In the genomic region with DNA sequence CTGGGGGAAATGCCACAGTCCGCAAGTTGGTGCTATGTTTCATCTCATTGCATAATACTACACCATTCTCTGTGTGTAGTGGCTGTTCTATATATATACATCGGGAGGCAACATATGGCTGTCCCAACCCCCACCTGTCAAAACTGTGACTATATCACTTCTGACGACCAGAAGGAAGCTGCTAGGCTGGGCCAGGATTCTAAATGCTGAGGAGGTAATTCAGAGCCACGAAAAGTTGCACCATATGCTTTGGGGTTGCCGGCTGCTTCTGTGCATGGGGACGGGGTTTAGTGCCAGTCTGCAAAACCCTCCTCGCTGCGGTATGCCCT, we compare ENCODE assay signal across 9 cellular contexts. TPM values are rescaled to one million over a fixed set of nuclear protein-coding genes. Genes with fewer than 3 reads are reported as not detected.
A peak's percentile ranks its signal among the peaks of the same experiment; 100 is the strongest.
DNase-seq lines count a peak whose midpoint lies in the region; ATAC-seq and TF ChIP-seq lines count a peak whose summit lies in the region.
"Had no signal": no experiment of that assay in that cellular context is flagged by ENCODE, and none has a peak within 500 bp of the region (broad histone marks: within the 10 kb centered on the region; RNA-seq: fewer than 3 reads in every experiment).

No MANE protein-coding gene starts in this region.

- TF ChIP-seq CTCF in MCF 10A (IDR thresholded peaks at IDR 0.05; ENCODE audit: unreplicated experiment): no peak
- no peak for TF ChIP-seq CTCF in body of pancreas (IDR thresholded peaks at IDR 0.05)

- DNase-seq in activated CD4-positive, alpha-beta T cell treated with anti-CD3 and anti-CD28 coated beads, Interleukin-2, amount 10 ng/mL, durations not matched to agents 7 days and 5 days: no peak
- no peak for DNase-seq in activated CD4-positive, alpha-beta T cell treated with anti-CD3 and anti-CD28 coated beads, Interleukin-2, amount 50 U/mL, for 48 hours
- DNase-seq in NCI-H69 (lab: John Stamatoyannopoulos, UW) (peak; percentile 4), MCF 10A (ENCODE audit: unreplicated experiment) (no peak), body of pancreas (no peak)
- peak in 1 of 2 donors; percentile 15 for DNase-seq in stimulated activated naive CD8-positive, alpha-beta T cell treated with anti-CD3 and anti-CD28 coated beads, Interleukin-15, amount 100 ng/mL, for 72 hours
- DNase-seq in activated CD4-positive, alpha-beta T cell treated with anti-CD3 and anti-CD28 coated beads, Interleukin-2, amount 50 U/mL, for 1 hour: no peak
- DNase-seq: DND-41 had no signal

- no peaks in the 10 kb centered on the region for H3K36me3 ChIP-seq in body of pancreas (replicated peaks in 1 of 2; ENCODE audit: insufficient read depth in 1 of 2, low read depth in 2 of 2)

- H3K9me3 Mint-ChIP-seq in activated CD4-positive, alpha-beta T cell treated with anti-CD3 and anti-CD28 coated beads, Interleukin-2, amount 10 ng/mL, durations not matched to agents 7 days and 5 days: no peaks in the 10 kb centered on the region
- no peaks in the 10 kb centered on the region for H3K9me3 Mint-ChIP-seq in MCF 10A (ENCODE audit: unreplicated experiment)
- H3K9me3 Mint-ChIP-seq in stimulated activated naive CD8-positive, alpha-beta T cell treated with anti-CD3 and anti-CD28 coated beads, Interleukin-15, amount 100 ng/mL, for 72 hours: no peaks in the 10 kb centered on the region

- no peaks in the 10 kb centered on the region for H3K36me3 Mint-ChIP-seq in activated CD4-positive, alpha-beta T cell treated with anti-CD3 and anti-CD28 coated beads, Interleukin-2, amount 10 ng/mL, durations not matched to agents 7 days and 5 days (ENCODE audit: low read depth)
- no peaks in the 10 kb centered on the region for H3K36me3 Mint-ChIP-seq in MCF 10A (ENCODE audit: insufficient read depth, unreplicated experiment)

- WGBS in body of pancreas, 2 donors: 41 to 70% methylated on average over 8 of the region's 8 CpGs

- H3K27ac ChIP-seq in body of pancreas: no peak overlapping the region

- BruUV-seq in MCF 10A (replicated peaks; lab: Mats Ljungman, UMichigan): no TSS peak

- POLR2A ChIA-PET in activated CD4-positive, alpha-beta T cell treated with anti-CD3 and anti-CD28 coated beads, Interleukin-2, amount 10 ng/mL, durations not matched to agents 7 days and 5 days (lab: Charles Lee): no interaction called here
- POLR2A ChIA-PET in MCF 10A (lab: Yijun Ruan, JAX): no interaction called here

- no peaks in the 10 kb centered on the region for H3K27me3 ChIP-seq in body of pancreas

- H3K9me3 ChIP-seq in body of pancreas: no peaks in the 10 kb centered on the region

- peaks cover 14% of the 10 kb centered on the region for H3K4me1 ChIP-seq in body of pancreas

- H3K4me3 Mint-ChIP-seq in activated CD4-positive, alpha-beta T cell treated with anti-CD3 and anti-CD28 coated beads, Interleukin-2, amount 10 ng/mL, durations not matched to agents 7 days and 5 days: peak overlapping the region; percentile 64
- H3K4me3 Mint-ChIP-seq in MCF 10A (ENCODE audit: unreplicated experiment): peak overlapping the region; percentile 21
- H3K4me3 Mint-ChIP-seq in stimulated activated naive CD8-positive, alpha-beta T cell treated with anti-CD3 and anti-CD28 coated beads, Interleukin-15, amount 100 ng/mL, for 72 hours: peak overlapping the region; percentile 93 to 97

- peaks cover 30% of the 10 kb centered on the region for H3K4me1 Mint-ChIP-seq in activated CD4-positive, alpha-beta T cell treated with anti-CD3 and anti-CD28 coated beads, Interleukin-2, amount 10 ng/mL, durations not matched to agents 7 days and 5 days
- no peaks in the 10 kb centered on the region for H3K4me1 Mint-ChIP-seq in MCF 10A (ENCODE audit: insufficient read depth, unreplicated experiment)
- H3K4me1 Mint-ChIP-seq in stimulated activated naive CD8-positive, alpha-beta T cell treated with anti-CD3 and anti-CD28 coated beads, Interleukin-15, amount 100 ng/mL, for 72 hours: peaks cover 27% of the 10 kb centered on the region

- intact Hi-C loops in MCF 10A (cut with micrococcal nuclease) (no loop called here), body of pancreas (cut with DNase I) (no loop called here)

- no peaks in the 10 kb centered on the region for H3K27me3 Mint-ChIP-seq in activated CD4-positive, alpha-beta T cell treated with anti-CD3 and anti-CD28 coated beads, Interleukin-2, amount 10 ng/mL, durations not matched to agents 7 days and 5 days
- peaks cover 5% of the 10 kb centered on the region for H3K27me3 Mint-ChIP-seq in MCF 10A (ENCODE audit: insufficient read depth, unreplicated experiment)
- H3K27me3 Mint-ChIP-seq in stimulated activated naive CD8-positive, alpha-beta T cell treated with anti-CD3 and anti-CD28 coated beads, Interleukin-15, amount 100 ng/mL, for 72 hours: no peaks in the 10 kb centered on the region

- H3K4me3 ChIP-seq in body of pancreas: no peak overlapping the region

- CTCF ChIA-PET in activated CD4-positive, alpha-beta T cell treated with anti-CD3 and anti-CD28 coated beads, Interleukin-2, amount 10 ng/mL, durations not matched to agents 7 days and 5 days (lab: Charles Lee): interaction anchor here (1.1 to 3.3 kb wide), 4 partner anchors 9 to 19 kb away, joined by 4 to 19 read pairs (median 6); no protein-coding TSS in a partner anchor
- CTCF ChIA-PET in MCF 10A (lab: Yijun Ruan, JAX): interaction anchor here (0.9 kb wide), 1 partner anchor 247 kb away, joined by 3 read pairs; no protein-coding TSS in a partner anchor

- ATAC-seq in stimulated activated naive CD8-positive, alpha-beta T cell treated with anti-CD3 and anti-CD28 coated beads, Interleukin-15, amount 100 ng/mL, for 72 hours: no peak
- ATAC-seq in GM18502 (IDR thresholded peaks at IDR 0.05; ENCODE audit: poor library complexity, unreplicated experiment) (no peak), body of pancreas (no peak)

- H3K27ac Mint-ChIP-seq in activated CD4-positive, alpha-beta T cell treated with anti-CD3 and anti-CD28 coated beads, Interleukin-2, amount 10 ng/mL, durations not matched to agents 7 days and 5 days: peak overlapping the region; percentile 82
- no peak overlapping the region for H3K27ac Mint-ChIP-seq in MCF 10A (ENCODE audit: low read depth, unreplicated experiment)
- peak overlapping the region; percentile 61 to 67 for H3K27ac Mint-ChIP-seq in stimulated activated naive CD8-positive, alpha-beta T cell treated with anti-CD3 and anti-CD28 coated beads, Interleukin-15, amount 100 ng/mL, for 72 hours

- TF ChIP-seq POLR2A in body of pancreas (IDR thresholded peaks at IDR 0.05): no peak

RNA-seq across cellular contexts. Expression of a gene that starts 50.5 kb away (rescaled TPM):
- under 1 TPM; 0.12 TPM for total RNA-seq in activated CD4-positive, alpha-beta T cell treated with anti-CD3 and anti-CD28 coated beads, Interleukin-2, amount 10 ng/mL, durations not matched to agents 7 days and 5 days
- total RNA-seq in MCF 10A (2022): not detected in 2 replicates
- under 1 TPM in 1 of 2 donors, not detected in 1; 0.26 TPM for total RNA-seq in body of pancreas

Comparison
In these comparisons a context has a peak if more than half of its experiments do, and no peak if none do; other contexts are left out.
1. H3K4me3 Mint-ChIP-seq: peak in every context shown above with its lines; median percentile 95 in stimulated activated naive CD8-positive, alpha-beta T cell treated with anti-CD3 and anti-CD28 coated beads, Interleukin-15, amount 100 ng/mL, for 72 hours; 64 in activated CD4-positive, alpha-beta T cell treated with anti-CD3 and anti-CD28 coated beads, Interleukin-2, amount 10 ng/mL, durations not matched to agents 7 days and 5 days; 21 in MCF 10A.